ENCODE assay signal across 28 cellular contexts in genomic region chr7:11784808-11785536, GRCh38. TPM values are rescaled to one million over a fixed set of nuclear protein-coding genes. Genes with fewer than 3 reads are reported as not detected.
"Had no signal": no experiment of that assay in that cellular context is flagged by ENCODE, and none has a peak within 500 bp of the region (broad histone marks: within the 10 kb centered on the region; RNA-seq: fewer than 3 reads in every experiment).

No MANE protein-coding gene starts in this region.

- H3K9me3 ChIP-seq: colonic mucosa, gastrocnemius medialis, heart left ventricle, prostate gland, sigmoid colon, stomach, thyroid gland had no signal

- H3K79me2 ChIP-seq: hepatocyte had no signal

- H2AFZ ChIP-seq: hepatocyte had no signal

- H3K4me2 ChIP-seq: hepatocyte had no signal

- H3K4me1 ChIP-seq: colonic mucosa, gastrocnemius medialis, heart left ventricle, prostate gland, sigmoid colon, stomach, thyroid gland had no signal

- ATAC-seq: esophagus mucosa; gastrocnemius medialis; heart left ventricle; left lobe of liver; naive thymus-derived CD8-positive, alpha-beta T cell; right cardiac atrium; stimulated activated effector memory CD8-positive, alpha-beta T cell treated with anti-CD3 and anti-CD28 coated beads, Interleukin-12 subunit alpha, Interleukin-12 subunit beta, amount 100 ng/mL, for 72 hours had no signal

- H3K27me3 Mint-ChIP-seq: dendritic cell treated with granulocyte-macrophage colony-stimulating factor and Interleukin-4, amounts not matched to agents 40 ng/mL and 50 ng/mL, for 4 days; naive thymus-derived CD8-positive, alpha-beta T cell; type B pancreatic cell had no signal

- H3K27me3 ChIP-seq: colonic mucosa, gastrocnemius medialis, heart left ventricle, hepatocyte, sigmoid colon, stomach, thyroid gland had no signal

- H3K4me3 Mint-ChIP-seq: dendritic cell treated with granulocyte-macrophage colony-stimulating factor and Interleukin-4, amounts not matched to agents 40 ng/mL and 50 ng/mL, for 4 days; endodermal cell; naive thymus-derived CD8-positive, alpha-beta T cell; nephron progenitor cell; stimulated activated effector memory CD8-positive, alpha-beta T cell treated with anti-CD3 and anti-CD28 coated beads, Interleukin-12 subunit alpha, Interleukin-12 subunit beta, amount 100 ng/mL, for 72 hours; type B pancreatic cell had no signal

- H3K36me3 ChIP-seq: colonic mucosa, gastrocnemius medialis, heart left ventricle, prostate gland, sigmoid colon, stomach, thyroid gland had no signal

- FAIRE-seq: kidney had no signal

- H3K4me3 ChIP-seq: colonic mucosa, gastrocnemius medialis, heart left ventricle, hepatocyte, prostate gland, sigmoid colon, stomach, thyroid gland had no signal

- H3K27ac ChIP-seq: colonic mucosa, epithelial cell of prostate, gastrocnemius medialis, heart left ventricle, hepatocyte, prostate gland, sigmoid colon, stomach, thyroid gland had no signal

- H3K36me3 Mint-ChIP-seq: naive thymus-derived CD8-positive, alpha-beta T cell; stimulated activated effector memory CD8-positive, alpha-beta T cell treated with anti-CD3 and anti-CD28 coated beads, Interleukin-12 subunit alpha, Interleukin-12 subunit beta, amount 100 ng/mL, for 72 hours had no signal

- H3K4me1 Mint-ChIP-seq: naive thymus-derived CD8-positive, alpha-beta T cell; nephron progenitor cell; stimulated activated effector memory CD8-positive, alpha-beta T cell treated with anti-CD3 and anti-CD28 coated beads, Interleukin-12 subunit alpha, Interleukin-12 subunit beta, amount 100 ng/mL, for 72 hours had no signal

- H3K27ac Mint-ChIP-seq: dendritic cell treated with granulocyte-macrophage colony-stimulating factor and Interleukin-4, amounts not matched to agents 40 ng/mL and 50 ng/mL, for 4 days; endodermal cell; naive thymus-derived CD8-positive, alpha-beta T cell; nephron progenitor cell; stimulated activated effector memory CD8-positive, alpha-beta T cell treated with anti-CD3 and anti-CD28 coated beads, Interleukin-12 subunit alpha, Interleukin-12 subunit beta, amount 100 ng/mL, for 72 hours; type B pancreatic cell had no signal

- DNase-seq: colonic mucosa; effector CD8-positive, alpha-beta T cell; endodermal cell; foreskin fibroblast; gastrocnemius medialis; heart left ventricle; kidney; mesenchymal stem cell; midbrain; naive thymus-derived CD8-positive, alpha-beta T cell; nephron progenitor cell; nucleus accumbens; right cardiac atrium; sigmoid colon; stimulated activated CD4-positive, alpha-beta T cell treated with anti-CD3 and anti-CD28 coated beads, Interleukin-2, amount 100 ng/mL, for 24 hours; stimulated activated CD4-positive, alpha-beta T cell treated with anti-CD3 and anti-CD28 coated beads, Interleukin-4, amount 100 ng/mL, for 24 hours; stimulated activated naive CD4-positive, alpha-beta T cell treated with Interleukin-2 at 50 U/mL for 16 hours; stomach; thyroid gland had no signal

- H3K9me3 Mint-ChIP-seq: dendritic cell treated with granulocyte-macrophage colony-stimulating factor and Interleukin-4, amounts not matched to agents 40 ng/mL and 50 ng/mL, for 4 days; endodermal cell; nephron progenitor cell; stimulated activated effector memory CD8-positive, alpha-beta T cell treated with anti-CD3 and anti-CD28 coated beads, Interleukin-12 subunit alpha, Interleukin-12 subunit beta, amount 100 ng/mL, for 72 hours had no signal

RNA-seq across cellular contexts. Expression of gene THSD7A, which starts 47.0 kb away (rescaled TPM):
- total RNA-seq: myocyte; naive thymus-derived CD8-positive, alpha-beta T cell had no signal
